In the genomic region with DNA sequence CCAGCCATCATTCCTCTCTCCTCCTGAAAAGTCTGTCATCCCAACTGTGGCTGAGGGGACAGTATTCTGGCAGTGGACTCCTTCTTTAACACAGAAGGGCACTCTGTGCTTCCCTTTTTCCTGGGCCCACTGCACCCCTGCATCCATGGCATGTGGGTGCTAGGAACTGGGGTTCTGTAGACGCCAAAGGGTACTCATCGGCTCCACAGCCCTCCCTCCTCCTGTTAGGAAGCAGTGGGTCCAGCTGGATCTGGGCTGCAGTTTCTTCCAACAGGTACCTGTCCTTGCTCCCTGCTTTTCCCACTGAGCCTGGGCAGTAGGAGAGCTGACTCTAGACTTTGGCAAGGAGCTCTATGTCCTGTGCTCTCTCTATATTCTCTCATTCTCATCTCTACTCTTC, we compare ENCODE assay signal across 17 cellular contexts. TPM values are rescaled to one million over a fixed set of nuclear protein-coding genes. Genes with fewer than 3 reads are reported as not detected.
DNase-seq lines count a peak whose midpoint lies in the region; ATAC-seq and TF ChIP-seq lines count a peak whose summit lies in the region.
"Had no signal": no experiment of that assay in that cellular context is flagged by ENCODE, and none has a peak within 500 bp of the region (broad histone marks: within the 10 kb centered on the region; RNA-seq: fewer than 3 reads in every experiment).

No MANE protein-coding gene starts in this region.

- H2AFZ ChIP-seq in PC-3 (ENCODE audit: low read length) = no peak overlapping the region

- no peaks in the 10 kb centered on the region for H3K9me2 ChIP-seq in PC-3 (replicated peaks; ENCODE audit: low read length)

- H3K4me2 ChIP-seq in BLaER1 treated with 17β-estradiol and CSF1 and Interleukin-3, amounts not matched to agents 10 nM and 100 nM = peak overlapping the region; percentile 63 to 93 (median 78)
- no peak overlapping the region for H3K4me2 ChIP-seq in PC-3 (ENCODE audit: low read length)

- BruUV-seq in PC-3 (replicated peaks; lab: Mats Ljungman, UMichigan) = no TSS peak

- peak overlapping the region in 5 of 11 experiments; percentile 45 to 62 (median 60); a peak in 7 of 22 replicates for H3K9ac ChIP-seq in BLaER1 treated with 17β-estradiol and CSF1 and Interleukin-3, amounts not matched to agents 10 nM and 100 nM
- H3K9ac ChIP-seq in PC-3 (ENCODE audit: low read length) = no peak overlapping the region

- peaks cover 9% of the 10 kb centered on the region for H3K4me1 Mint-ChIP-seq in activated T-cell treated with anti-CD3 and anti-CD28 coated beads, Interleukin-2, amount 50 U/mL, for 24 hours (ENCODE audit: low read depth)
- peaks cover 10% of the 10 kb centered on the region for H3K4me1 Mint-ChIP-seq in activated T-cell treated with anti-CD3 and anti-CD28 coated beads, Interleukin-2, amount 50 U/mL, for 4 hours (ENCODE audit: low read depth)
- peaks cover 8% of the 10 kb centered on the region for H3K4me1 Mint-ChIP-seq in neural crest cell

- H3K36me3 ChIP-seq in BLaER1 treated with 17β-estradiol and CSF1 and Interleukin-3, amounts not matched to agents 10 nM and 100 nM = no peaks in the 10 kb centered on the region
- peaks cover 4% of the 10 kb centered on the region for H3K36me3 ChIP-seq in RWPE2 (ENCODE audit: low read depth)
- H3K36me3 ChIP-seq in PC-3 (ENCODE audit: low read depth, low read length) = no peaks in the 10 kb centered on the region

- CTCF ChIA-PET in PC-3 (lab: Charles Lee) = no interaction called here

- no peaks in the 10 kb centered on the region for H3K27me3 Mint-ChIP-seq in activated T-cell treated with anti-CD3 and anti-CD28 coated beads, Interleukin-2, amount 50 U/mL, for 24 hours
- no peaks in the 10 kb centered on the region for H3K27me3 Mint-ChIP-seq in activated T-cell treated with anti-CD3 and anti-CD28 coated beads, Interleukin-2, amount 50 U/mL, for 4 hours (ENCODE audit: low read depth)
- H3K27me3 Mint-ChIP-seq in neural crest cell (ENCODE audit: low read depth) = no peaks in the 10 kb centered on the region

- H3K4me3 Mint-ChIP-seq in activated T-cell treated with anti-CD3 and anti-CD28 coated beads, Interleukin-2, amount 50 U/mL, for 24 hours = no peak overlapping the region
- H3K4me3 Mint-ChIP-seq in activated T-cell treated with anti-CD3 and anti-CD28 coated beads, Interleukin-2, amount 50 U/mL, for 4 hours = no peak overlapping the region
- H3K4me3 Mint-ChIP-seq in neural crest cell = peak overlapping the region; percentile 7
- H3K4me3 Mint-ChIP-seq: B cell; CD8-positive, alpha-beta memory T cell had no signal

- peaks cover 36 to 51% (median 39%) of the 10 kb centered on the region in 10 experiments for H3K4me1 ChIP-seq in BLaER1 treated with 17β-estradiol and CSF1 and Interleukin-3, amounts not matched to agents 10 nM and 100 nM
- H3K4me1 ChIP-seq in RWPE2 (ENCODE audit: insufficient read depth, poor library complexity, severe bottlenecking) (peaks cover 3% of the 10 kb centered on the region), PC-3 (ENCODE audit: insufficient read depth, low read length) (peaks cover 5% of the 10 kb centered on the region; the same call in 1 of the 2 replicates)

- H3K36me3 Mint-ChIP-seq in activated T-cell treated with anti-CD3 and anti-CD28 coated beads, Interleukin-2, amount 50 U/mL, for 24 hours (ENCODE audit: low read depth) = peaks cover 10% of the 10 kb centered on the region
- no peaks in the 10 kb centered on the region for H3K36me3 Mint-ChIP-seq in activated T-cell treated with anti-CD3 and anti-CD28 coated beads, Interleukin-2, amount 50 U/mL, for 4 hours (ENCODE audit: insufficient read depth)
- no peaks in the 10 kb centered on the region for H3K36me3 Mint-ChIP-seq in neural crest cell (ENCODE audit: low read depth)
- H3K36me3 Mint-ChIP-seq: CD8-positive, alpha-beta memory T cell had no signal

- intact Hi-C loops in PC-3 (cut with micrococcal nuclease) = no loop called here

- no peak for ATAC-seq in activated T-cell treated with anti-CD3 and anti-CD28 coated beads, Interleukin-2, amount 50 U/mL, for 4 hours
- ATAC-seq in RWPE2 (ENCODE audit: low read depth) (no peak), PC-3 (no peak)

- H3F3A ChIP-seq in PC-3 (ENCODE audit: low read length, unreplicated experiment) = no peaks in the 10 kb centered on the region

- H4K20me1 ChIP-seq in BLaER1 treated with 17β-estradiol and CSF1 and Interleukin-3, amounts not matched to agents 10 nM and 100 nM = no peaks in the 10 kb centered on the region
- H4K20me1 ChIP-seq in PC-3 (ENCODE audit: low read length) = no peaks in the 10 kb centered on the region

- POLR2A ChIA-PET in PC-3 (lab: Charles Lee; ENCODE audit: unreplicated experiment) = no interaction called here

- no peak overlapping the region for H3K27ac Mint-ChIP-seq in activated T-cell treated with anti-CD3 and anti-CD28 coated beads, Interleukin-2, amount 50 U/mL, for 24 hours
- no peak overlapping the region for H3K27ac Mint-ChIP-seq in neural crest cell (ENCODE audit: unreplicated experiment)
- H3K27ac Mint-ChIP-seq: B cell had no signal

- no peaks in the 10 kb centered on the region for H3K9me3 Mint-ChIP-seq in activated T-cell treated with anti-CD3 and anti-CD28 coated beads, Interleukin-2, amount 50 U/mL, for 24 hours
- no peaks in the 10 kb centered on the region for H3K9me3 Mint-ChIP-seq in activated T-cell treated with anti-CD3 and anti-CD28 coated beads, Interleukin-2, amount 50 U/mL, for 4 hours
- no peaks in the 10 kb centered on the region for H3K9me3 Mint-ChIP-seq in neural crest cell
- H3K9me3 Mint-ChIP-seq: CD8-positive, alpha-beta memory T cell had no signal

- TF ChIP-seq CTCF in RWPE2 (IDR thresholded peaks at IDR 0.05; ENCODE audit: poor library complexity, severe bottlenecking) (no peak), neural crest cell (conservative IDR thresholded peaks at IDR 0.05) (no peak), PC-3 (conservative IDR thresholded peaks at IDR 0.05; ENCODE audit: low read depth, low read length) (no peak)

- H3K27me3 ChIP-seq in BLaER1 treated with 17β-estradiol and CSF1 and Interleukin-3, amounts not matched to agents 10 nM and 100 nM = no peaks in the 10 kb centered on the region
- H3K27me3 ChIP-seq in RWPE2 (ENCODE audit: insufficient read depth, poor library complexity, severe bottlenecking) (no peaks in the 10 kb centered on the region), PC-3 (ENCODE audit: low read length) (no peaks in the 10 kb centered on the region)

- no peak overlapping the region for H3K4me3 ChIP-seq in BLaER1 treated with 17β-estradiol and CSF1 and Interleukin-3, amounts not matched to agents 10 nM and 100 nM
- H3K4me3 ChIP-seq in RWPE2 (ENCODE audit: severe bottlenecking) (no peak overlapping the region), PC-3 (ENCODE audit: low read length) (no peak overlapping the region)

- H3K79me2 ChIP-seq in PC-3 (ENCODE audit: low read length) = peaks cover 5% of the 10 kb centered on the region

- DNase-seq in activated T-cell treated with anti-CD3 and anti-CD28 coated beads, Interleukin-2, amount 50 U/mL, for 24 hours = peak; percentile 18
- no peak for DNase-seq in activated T-cell treated with anti-CD3 and anti-CD28 coated beads, Interleukin-2, amount 50 U/mL, for 4 hours
- DNase-seq in RWPE2 (ENCODE audit: low spot score) (peak; percentile 6), neural crest cell (ENCODE audit: low read depth, low spot score) (no peak), T-helper 1 cell (no peak), PC-3 (no peak), HCEC 1CT (no peak)
- DNase-seq: CD8-positive, alpha-beta memory T cell; GOT3; NCI-H1105 treated with DMSO at 0.1 percent for 48 hours; NCI-H1694 treated with DMSO at 0.1 percent for 48 hours; NCI-H2107; NCI-H510A; NCI-H748 treated with DMSO at 0.1 percent for 48 hours; SHP77 treated with DMSO at 0.1 percent for 48 hours had no signal

- no peaks in the 10 kb centered on the region for H3K9me3 ChIP-seq in BLaER1 treated with 17β-estradiol and CSF1 and Interleukin-3, amounts not matched to agents 10 nM and 100 nM (replicated peaks in 1 of 11)
- H3K9me3 ChIP-seq in RWPE2 (ENCODE audit: severe bottlenecking) (no peaks in the 10 kb centered on the region), PC-3 (ENCODE audit: low read length) (no peaks in the 10 kb centered on the region)

- peak overlapping the region in 8 of 11 experiments; percentile 44 to 78 (median 66); a peak in 12 of 22 replicates for H3K27ac ChIP-seq in BLaER1 treated with 17β-estradiol and CSF1 and Interleukin-3, amounts not matched to agents 10 nM and 100 nM
- no peak overlapping the region for H3K27ac ChIP-seq in RWPE2 (ENCODE audit: poor library complexity, severe bottlenecking)
- H3K27ac ChIP-seq in PC-3 (ENCODE audit: low read length) = no peak overlapping the region

RNA-seq across cellular contexts. Expression of a gene that starts 6.4 kb away (rescaled TPM):
- 100 to 1,000 TPM; 226 to 237 (median 236) TPM for total RNA-seq in activated T-cell treated with anti-CD3 and anti-CD28 coated beads, Interleukin-2, amount 50 U/mL, for 4 hours
- 114 TPM in 2 replicates for total RNA-seq in neural crest cell
- 200 and 221 TPM in 2 replicates for total RNA-seq in PC-3 (2014; rRNA removed)

RNA-seq across cellular contexts. Expression of a gene that starts 12.4 kb away (rescaled TPM):
- total RNA-seq in activated T-cell treated with anti-CD3 and anti-CD28 coated beads, Interleukin-2, amount 50 U/mL, for 4 hours = 10 to 100 TPM; 42.1 to 43.4 (median 42.3) TPM
- 78.8 and 79.4 TPM in 2 replicates for total RNA-seq in neural crest cell
- total RNA-seq in PC-3 (2014; rRNA removed) = 31.1 and 34.7 TPM in 2 replicates

Comparison
In these comparisons a context has a peak if more than half of its experiments do, and no peak if none do; other contexts are left out.
1. DNase-seq: peak in activated T-cell treated with anti-CD3 and anti-CD28 coated beads, Interleukin-2, amount 50 U/mL, for 24 hours (single experiment) and RWPE2 (single experiment); none in activated T-cell treated with anti-CD3 and anti-CD28 coated beads, Interleukin-2, amount 50 U/mL, for 4 hours (single experiment), neural crest cell (single experiment), T-helper 1 cell (0 of 5), PC-3 (single experiment) and HCEC 1CT (single experiment).
2. H3K27ac ChIP-seq: peak in BLaER1 treated with 17β-estradiol and CSF1 and Interleukin-3, amounts not matched to agents 10 nM and 100 nM (8 of 11); none in RWPE2 (single experiment) and PC-3 (single experiment).